ENCODE assay signal across 1 cellular context in genomic region chr1:67427947-67428346, GRCh38.
TF ChIP-seq lines count a peak whose summit lies in the region.

No MANE protein-coding gene starts in this region.

TF ChIP-seq in GM12878, 131 proteins besides CTCF, POLR2A, EP300 and RAD21 (continued from another document):
- TF ChIP-seq NKRF (conservative IDR thresholded peaks at IDR 0.05) (0 out of 2 replicates have a peak, but pooled peaks have one; percentile 18), ZNF687 (IDR thresholded peaks at IDR 0.05) (no peak)
